8 cellular contexts compared by ENCODE assay signal in the genomic region with DNA sequence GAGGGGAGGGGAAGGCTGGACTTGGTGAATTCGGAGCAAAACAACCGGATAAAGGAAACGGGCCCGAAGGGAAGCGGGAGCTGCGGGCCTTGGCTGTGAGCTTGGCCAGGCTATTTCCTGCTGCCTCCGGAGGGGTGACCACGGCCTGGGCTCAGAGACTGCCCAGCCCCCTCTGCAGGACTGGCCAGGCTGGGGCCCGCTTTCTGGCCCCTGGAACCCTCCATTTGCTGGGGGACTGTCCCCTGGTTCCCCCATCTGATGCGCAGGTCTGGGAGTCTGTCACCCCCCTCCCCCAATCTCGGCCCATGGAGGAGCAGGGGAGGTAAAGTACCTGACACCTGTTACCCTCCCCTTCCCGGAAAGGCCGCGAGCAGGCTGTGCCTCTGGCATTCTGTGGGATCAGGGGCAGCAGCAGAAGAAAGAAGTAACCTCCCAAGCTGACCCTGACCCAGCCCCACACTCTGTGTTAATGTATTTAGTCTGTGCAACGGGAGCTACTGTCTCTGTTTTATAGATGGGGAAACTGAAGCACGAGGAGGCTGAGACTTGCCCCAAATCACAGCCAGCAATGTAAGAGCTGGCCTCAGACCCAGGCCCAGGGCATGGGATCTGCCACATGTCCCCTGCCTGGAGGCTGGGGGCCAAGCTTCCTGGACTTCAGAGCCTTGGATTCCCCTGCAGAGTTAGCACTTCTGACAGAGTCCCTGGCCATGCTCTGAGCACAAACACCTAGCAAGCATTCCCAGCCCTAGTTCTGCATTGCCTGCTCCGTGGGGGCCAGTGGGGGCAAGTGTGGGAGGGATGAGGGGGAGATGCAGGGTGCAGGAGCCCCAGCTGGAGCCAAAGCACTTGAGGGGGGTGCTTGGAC. TPM values are rescaled to one million over a fixed set of nuclear protein-coding genes. Genes with fewer than 3 reads are reported as not detected.
A peak's percentile ranks its signal among the peaks of the same experiment; 100 is the strongest.
DNase-seq lines count a peak whose midpoint lies in the region; ATAC-seq and TF ChIP-seq lines count a peak whose summit lies in the region.

No MANE protein-coding gene starts in this region.

- 0% methylated on average over 1 of the region's 17 CpGs; no CpG with 5 or more reads in 1 of the 2 experiments for WGBS in IMR-90 (ENCODE audit: extremely low coverage in 2 of 2, insufficient read length in 1 of 2), 2 experiments

- peak overlapping the region; percentile 65 for H3K4me3 Mint-ChIP-seq in chondrocyte (ENCODE audit: unreplicated experiment)

- H3K27me3 Mint-ChIP-seq in chondrocyte (ENCODE audit: low read depth): peaks cover 6% of the 10 kb centered on the region

- dilution Hi-C loops in IMR-90 (cut with HindIII; ENCODE audit: low sequenced_read_pairs, unreplicated experiment): no loop called here

- H2BK5ac ChIP-seq in IMR-90 (ENCODE audit: low read depth, low read length, poor library complexity, severe bottlenecking): no peak overlapping the region

- H3K36me3 ChIP-seq in IMR-90 (ENCODE audit: control insufficient read depth, insufficient read depth, low read length): no peaks in the 10 kb centered on the region
- H3K36me3 ChIP-seq in mucosa of descending colon (ENCODE audit: low read depth): no peaks in the 10 kb centered on the region

- no peak overlapping the region for H2BK20ac ChIP-seq in IMR-90 (ENCODE audit: low read depth, low read length)

- H3K4me1 ChIP-seq in IMR-90 (ENCODE audit: control insufficient read depth, insufficient read depth, low read length): peaks cover 5% of the 10 kb centered on the region; the same call in 1 of the 2 replicates
- H3K4me1 ChIP-seq in mucosa of descending colon (ENCODE audit: low read depth): peaks cover 12% of the 10 kb centered on the region

- POLR2A ChIA-PET in AG04449 (lab: Yijun Ruan, JAX): no interaction called here
- POLR2A ChIA-PET in IMR-90 (lab: Charles Lee; ENCODE audit: unreplicated experiment): interaction anchor here (0.6 kb wide), 1 partner anchor 169 kb away, joined by 9 read pairs; no protein-coding TSS in a partner anchor

- H3K4ac ChIP-seq in IMR-90 (ENCODE audit: low read depth, low read length): no peak overlapping the region

- no peak overlapping the region for H4K91ac ChIP-seq in IMR-90 (ENCODE audit: insufficient read depth, low read depth, low read length)

- H2AK5ac ChIP-seq in IMR-90 (ENCODE audit: low read depth, low read length): no peak overlapping the region

- TF ChIP-seq RAD21 in IMR-90 (IDR thresholded peaks at IDR 0.05; ENCODE audit: low read length): no peak

- peaks cover 5% of the 10 kb centered on the region; the same call in 1 of the 2 replicates for H4K20me1 ChIP-seq in IMR-90 (ENCODE audit: insufficient read depth, low read length)

- CTCF ChIA-PET in AG04449 (lab: Yijun Ruan, JAX): interaction anchor here (0.7 to 5.9 kb wide), 19 partner anchors 9 to 500 kb away, joined by 3 to 69 read pairs (median 4); a partner anchor contains a TSS
- CTCF ChIA-PET in IMR-90 (lab: Yijun Ruan, JAX): interaction anchor here (1.7 to 1.9 kb wide), 2 partner anchors 81 to 501 kb away, joined by 6 to 8 read pairs; a partner anchor contains a TSS

- peaks cover 14% of the 10 kb centered on the region for H3K4me1 Mint-ChIP-seq in chondrocyte (ENCODE audit: low read depth)

- TF ChIP-seq POLR2A in IMR-90 (IDR thresholded peaks at IDR 0.05; ENCODE audit: low read depth, low read length): no peak

- H2BK120ac ChIP-seq in IMR-90 (ENCODE audit: low read depth, low read length): no peak overlapping the region

- H3K9me3 ChIP-seq in IMR-90 (ENCODE audit: control insufficient read depth, insufficient read depth, low read length) (no peaks in the 10 kb centered on the region), mucosa of descending colon (no peaks in the 10 kb centered on the region)

- peak overlapping the region; percentile 33 for H3K4me3 ChIP-seq in AG04449 (ENCODE audit: low read depth, low read length)
- H3K4me3 ChIP-seq in IMR-90 (ENCODE audit: insufficient read depth, low read depth, low read length): peak overlapping the region; percentile 23; the same call in 1 of the 2 replicates
- no peak overlapping the region for H3K4me3 ChIP-seq in mucosa of descending colon

- no peaks in the 10 kb centered on the region for H3K79me1 ChIP-seq in IMR-90 (ENCODE audit: low read depth in 1 of 2, low read length in 2 of 2)

- H4K5ac ChIP-seq in IMR-90 (ENCODE audit: low read depth, low read length): no peak overlapping the region

- intact Hi-C loops in IMR-90 (cut with micrococcal nuclease): loop anchor here (1.0 to 2.0 kb wide), 2 partner anchors 17 to 81 kb away; no protein-coding TSS in a partner anchor
- intact Hi-C loops in mucosa of descending colon (cut with DNase I, micrococcal nuclease): no loop called here

- peak; percentile 19 for ATAC-seq in IMR-90 (ENCODE audit: low read depth)
- ATAC-seq in mucosa of descending colon: peak; percentile 3
- no peak for ATAC-seq in activated CD4-positive, CD25-positive, alpha-beta regulatory T cell treated with anti-CD3 and anti-CD28 coated beads, Interleukin-2, amount 50 U/mL, for 24 hours

- no peak overlapping the region for H2AK9ac ChIP-seq in IMR-90 (replicated peaks; ENCODE audit: low read depth, low read length, poor library complexity)

- no peak overlapping the region for H3K23ac ChIP-seq in IMR-90 (ENCODE audit: low read depth, low read length)

- in situ Hi-C loops in IMR-90 (cut with MboI; ENCODE audit: low sequenced_read_pairs): no loop called here

- H2BK15ac ChIP-seq in IMR-90 (ENCODE audit: low read depth, low read length): no peak overlapping the region

- no TSS peak for BruUV-seq in IMR-90 (replicated peaks; lab: Mats Ljungman, UMichigan)

- no peak for DNase-seq in AG04449 (ENCODE audit: low read depth, low spot score)
- no peak for DNase-seq in IMR-90
- DNase-seq in chondrocyte (ENCODE audit: low spot score): no peak
- DNase-seq in mucosa of descending colon: no peak
- no peak for DNase-seq in NCI-H2227 treated with DMSO at 0.1 percent for 48 hours (lab: John Stamatoyannopoulos, UW)
- no peak for DNase-seq in germinal center (ENCODE audit: low spot score)
- DNase-seq in nucleus accumbens (lab: John Stamatoyannopoulos, UW): no peak

- no peak overlapping the region for H3K27ac ChIP-seq in IMR-90 (ENCODE audit: insufficient read depth, low read length)

- no peaks in the 10 kb centered on the region for H3K9me1 ChIP-seq in IMR-90 (ENCODE audit: insufficient read depth, low read length)

- H2AFZ ChIP-seq in IMR-90 (replicated peaks; ENCODE audit: low read length, poor library complexity): peak overlapping the region; percentile 91

- no peaks in the 10 kb centered on the region for H3K9me3 Mint-ChIP-seq in chondrocyte (ENCODE audit: low read depth)

- H4K8ac ChIP-seq in IMR-90 (ENCODE audit: low read depth in 2 of 2, low read length in 2 of 2): no peak overlapping the region

- peaks cover under 1% of the 10 kb centered on the region for H3K36me3 Mint-ChIP-seq in chondrocyte (ENCODE audit: low read depth)

- no peak overlapping the region for H3K27ac Mint-ChIP-seq in chondrocyte (ENCODE audit: unreplicated experiment)

- no peak overlapping the region for H3K18ac ChIP-seq in IMR-90 (ENCODE audit: low read depth, low read length)

- H3K56ac ChIP-seq in IMR-90 (ENCODE audit: extremely low read depth, insufficient read depth, low read length): no peak overlapping the region

- no peak overlapping the region for H3K14ac ChIP-seq in IMR-90 (replicated peaks; ENCODE audit: low read depth, low read length)

- H3K4me2 ChIP-seq in IMR-90 (ENCODE audit: low read depth, low read length): peak overlapping the region; percentile 27; the same call in 1 of the 2 replicates

- no peak for TF ChIP-seq CTCF in AG04449 (IDR thresholded peaks at IDR 0.05; ENCODE audit: insufficient read depth, low read length, missing control alignments)
- no peak for TF ChIP-seq CTCF in IMR-90 (conservative IDR thresholded peaks at IDR 0.05; ENCODE audit: low read depth, low read length)
- TF ChIP-seq CTCF in chondrocyte (IDR thresholded peaks at IDR 0.05): peak; percentile 26
- TF ChIP-seq CTCF in mucosa of descending colon (IDR thresholded peaks at IDR 0.05): no peak

- peaks cover 48% of the 10 kb centered on the region for H3K27me3 ChIP-seq in IMR-90 (ENCODE audit: control insufficient read depth, insufficient read depth, low read length)

- H3K9ac ChIP-seq in IMR-90 (ENCODE audit: low read depth, low read length): no peak overlapping the region

TF ChIP-seq in IMR-90, 13 proteins besides CTCF, POLR2A, EP300 and RAD21 (continues in another document):
- no peak for TF ChIP-seq FOS (IDR thresholded peaks at IDR 0.05; ENCODE audit: low read depth, low read length)
- no peak for TF ChIP-seq RFX5 (IDR thresholded peaks at IDR 0.05; ENCODE audit: low read depth, low read length)

RNA-seq across cellular contexts. Expression of a gene that starts 3.5 kb away (rescaled TPM):
- total RNA-seq in IMR-90 (2012; rRNA removed): 0.18 and 0.28 TPM in 2 replicates
- polyA plus RNA-seq in IMR-90 (2012; rRNA removed): 0.09 and 0.11 TPM in 2 replicates
- 0.04 and 0.11 TPM in 2 replicates for polyA plus RNA-seq in IMR-90 (2012; cell fraction: cytosol; rRNA removed)
- 1.0 and 2.4 TPM in 2 replicates for polyA plus RNA-seq in IMR-90 (2012; cell fraction: nucleus; rRNA removed; ENCODE audit: low replicate concordance)
- 0.77 to 3.3 TPM (median 0.97 TPM) in 3 replicates for total RNA-seq in chondrocyte
- total RNA-seq in mucosa of descending colon: 1 to 10 TPM; 1.0 to 1.8 (median 1.7) TPM

RNA-seq across cellular contexts. Expression of a gene that starts 9.9 kb away (rescaled TPM):
- not detected in 2 replicates for total RNA-seq in IMR-90 (2012; rRNA removed)
- not detected in 2 replicates for polyA plus RNA-seq in IMR-90 (2012; rRNA removed)
- 0.03 TPM in 1 of 2 replicates, not detected in the other for polyA plus RNA-seq in IMR-90 (2012; cell fraction: cytosol; rRNA removed)
- 0.03 TPM in 1 of 2 replicates, not detected in the other for polyA plus RNA-seq in IMR-90 (2012; cell fraction: nucleus; rRNA removed; ENCODE audit: low replicate concordance)
- 2.1 to 2.8 TPM (median 2.3 TPM) in 3 replicates for total RNA-seq in chondrocyte
- 10 to 100 TPM in 2 of 3 donors, 1 to 10 TPM in 1; 4.7 to 20.0 (median 12.6) TPM for total RNA-seq in mucosa of descending colon

RNA-seq across cellular contexts. Expression of a gene that starts 23.5 kb away (rescaled TPM):
- total RNA-seq in IMR-90 (2012; rRNA removed) (8.9 and 9.3 TPM in 2 replicates), chondrocyte (57.1 to 59.2 TPM (median 57.6 TPM) in 3 replicates), mucosa of descending colon (10 to 100 TPM in 1 of 3 donors, 1 to 10 TPM in 2; 4.1 to 46.1 (median 9.5) TPM)
- 28.9 and 30.0 TPM in 2 replicates for polyA plus RNA-seq in IMR-90 (2012; rRNA removed)
- polyA plus RNA-seq in IMR-90 (2012; cell fraction: cytosol; rRNA removed): 53.8 and 63.8 TPM in 2 replicates
- 76.1 and 133 TPM in 2 replicates for polyA plus RNA-seq in IMR-90 (2012; cell fraction: nucleus; rRNA removed; ENCODE audit: low replicate concordance)

RNA-seq across cellular contexts. Expression of a gene that starts 39.8 kb away (rescaled TPM):
- total RNA-seq in IMR-90 (2012; rRNA removed) (7.7 and 8.1 TPM in 2 replicates), chondrocyte (15.7 to 18.5 TPM (median 18.1 TPM) in 3 replicates), mucosa of descending colon (1 to 10 TPM; 4.7 to 6.9 (median 6.5) TPM)
- 17.5 and 21.5 TPM in 2 replicates for polyA plus RNA-seq in IMR-90 (2012; rRNA removed)
- polyA plus RNA-seq in IMR-90 (2012; cell fraction: cytosol; rRNA removed): 9.7 and 22.3 TPM in 2 replicates
- 8.4 and 19.7 TPM in 2 replicates for polyA plus RNA-seq in IMR-90 (2012; cell fraction: nucleus; rRNA removed; ENCODE audit: low replicate concordance)

RNA-seq across cellular contexts. Expression of a gene that starts 40.4 kb away (rescaled TPM):
- total RNA-seq in IMR-90 (2012; rRNA removed): 0.28 and 0.36 TPM in 2 replicates
- polyA plus RNA-seq in IMR-90 (2012; rRNA removed): 1.1 and 1.2 TPM in 2 replicates
- 0.80 and 1.9 TPM in 2 replicates for polyA plus RNA-seq in IMR-90 (2012; cell fraction: cytosol; rRNA removed)
- 1.2 and 2.6 TPM in 2 replicates for polyA plus RNA-seq in IMR-90 (2012; cell fraction: nucleus; rRNA removed; ENCODE audit: low replicate concordance)
- total RNA-seq in chondrocyte: 3.2 to 4.6 TPM (median 3.5 TPM) in 3 replicates
- under 1 TPM; 0.26 to 0.76 (median 0.39) TPM for total RNA-seq in mucosa of descending colon

Comparison
In these comparisons a context has a peak if more than half of its experiments do, and no peak if none do; other contexts are left out.
1. ATAC-seq: peak in IMR-90 (single experiment) and mucosa of descending colon (single experiment); none in activated CD4-positive, CD25-positive, alpha-beta regulatory T cell treated with anti-CD3 and anti-CD28 coated beads, Interleukin-2, amount 50 U/mL, for 24 hours (0 of 2).